Comparison of ENCODE assay signal across 8 cellular contexts in genomic region chr2:240135706-240136012, GRCh38. TPM values are rescaled to one million over a fixed set of nuclear protein-coding genes. Genes with fewer than 3 reads are reported as not detected.
DNase-seq lines count a peak whose midpoint lies in the region; ATAC-seq and TF ChIP-seq lines count a peak whose summit lies in the region.

No MANE protein-coding gene starts in this region.

- DNase-seq in brain microvascular endothelial cell, result no peak
- no peak for DNase-seq in mesothelial cell of epicardium (ENCODE audit: low spot score in 2 of 2, unreplicated experiment in 2 of 2)
- no peak for DNase-seq in H4 (ENCODE audit: low spot score)
- no peak for DNase-seq in retina
- DNase-seq in NK-92 (lab: John Stamatoyannopoulos, UW; ENCODE audit: unreplicated experiment), result no peak
- no peak for DNase-seq in UCSD-AML1 (lab: John Stamatoyannopoulos, UW; ENCODE audit: unreplicated experiment)

- H3K36me3 ChIP-seq in brain microvascular endothelial cell (replicated peaks), result peaks cover 23% of the 10 kb centered on the region

- H3K4me3 Mint-ChIP-seq in mesothelial cell of epicardium, result peak overlapping the region; percentile 96

- in situ Hi-C loops in brain microvascular endothelial cell (cut with HindIII; ENCODE audit: low pct_ligation_motif_present, low sequenced_read_pairs), result no loop called here

- H3K27me3 ChIP-seq in brain microvascular endothelial cell (replicated peaks), result peaks cover 6% of the 10 kb centered on the region

- peaks cover 23% of the 10 kb centered on the region for H3K27me3 Mint-ChIP-seq in mesothelial cell of epicardium (ENCODE audit: low read depth)

- peak overlapping the region; percentile 47 for H3K27ac ChIP-seq in brain microvascular endothelial cell

- peaks cover 19% of the 10 kb centered on the region for H3K36me3 Mint-ChIP-seq in mesothelial cell of epicardium

- H3K9me3 Mint-ChIP-seq in mesothelial cell of epicardium, result no peaks in the 10 kb centered on the region

- peak overlapping the region; percentile 74 for H3K27ac Mint-ChIP-seq in mesothelial cell of epicardium

- no peak for TF ChIP-seq CTCF in brain microvascular endothelial cell (IDR thresholded peaks at IDR 0.05; ENCODE audit: low read depth, low read length, missing control alignments)
- no peak for TF ChIP-seq CTCF in mesothelial cell of epicardium (IDR thresholded peaks at IDR 0.05; ENCODE audit: unreplicated experiment)

- peaks cover 20% of the 10 kb centered on the region for H3K4me1 Mint-ChIP-seq in mesothelial cell of epicardium

- peak overlapping the region; percentile 88 for H3K4me3 ChIP-seq in brain microvascular endothelial cell (ENCODE audit: low read depth, low read length)

- ATAC-seq in GM19467 (IDR thresholded peaks at IDR 0.05; ENCODE audit: unreplicated experiment) (peak; percentile 21), HG03520 (IDR thresholded peaks at IDR 0.05; ENCODE audit: unreplicated experiment) (peak; percentile 26)

RNA-seq across cellular contexts. Expression of gene COPS9, which starts 0.4 kb away (rescaled TPM):
- total RNA-seq in mesothelial cell of epicardium, result 83.2 to 93.6 TPM (median 90.9 TPM) in 3 replicates
- 188 and 273 TPM in 2 replicates for total RNA-seq in H4 (2014; rRNA removed; shearing (Covaris generic))

RNA-seq across cellular contexts. Expression of gene OTOS, which starts 4.8 kb away (rescaled TPM):
- not detected in 3 replicates for total RNA-seq in mesothelial cell of epicardium
- total RNA-seq in H4 (2014; rRNA removed; shearing (Covaris generic)), result not detected in 2 replicates
